In the genomic region with DNA sequence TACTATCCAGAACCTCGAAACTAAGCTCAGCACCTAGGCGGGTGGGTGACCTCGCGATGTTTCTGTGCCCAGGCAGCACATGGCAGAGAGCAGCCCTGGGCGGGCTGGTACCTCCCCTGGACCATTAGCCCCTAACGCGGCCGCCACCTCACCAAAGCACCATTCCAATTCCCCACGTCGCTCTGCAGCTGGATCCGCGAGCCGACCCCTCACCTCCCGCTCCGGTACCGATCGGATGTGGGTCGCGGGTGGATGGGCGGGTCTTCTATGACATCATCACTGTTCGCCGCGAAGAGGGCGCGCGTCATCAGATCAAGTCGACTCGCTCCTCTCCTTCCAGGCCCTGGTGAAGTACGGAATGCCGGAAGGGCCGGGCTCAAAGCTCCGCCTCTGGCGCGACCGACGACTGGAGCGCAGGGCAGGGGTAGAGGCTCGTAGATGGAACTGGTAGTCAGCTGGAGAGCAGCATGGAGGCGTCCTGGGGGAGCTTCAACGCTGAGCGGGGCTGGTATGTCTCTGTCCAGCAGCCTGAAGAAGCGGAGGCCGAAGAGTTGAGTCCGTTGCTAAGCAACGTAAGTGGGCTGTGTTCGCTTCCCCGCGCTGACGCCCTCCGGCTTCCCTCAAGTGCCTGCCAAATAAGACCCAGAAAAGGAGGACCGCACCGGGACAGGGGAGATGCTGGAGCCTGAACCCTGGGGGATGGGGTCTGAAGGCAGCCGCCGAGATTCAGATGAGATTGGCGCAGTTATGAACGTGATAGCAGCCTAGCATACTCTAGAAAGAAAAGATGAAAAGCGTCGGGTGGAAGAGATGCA, we compare ENCODE assay signal across 1 cellular context.
TF ChIP-seq lines count a peak whose summit lies in the region.

A gene (plus strand): TSS at position 435 of the 815 bp plus-strand sequence. CDS start 33 bp downstream, at position 468.
A gene with protein sequence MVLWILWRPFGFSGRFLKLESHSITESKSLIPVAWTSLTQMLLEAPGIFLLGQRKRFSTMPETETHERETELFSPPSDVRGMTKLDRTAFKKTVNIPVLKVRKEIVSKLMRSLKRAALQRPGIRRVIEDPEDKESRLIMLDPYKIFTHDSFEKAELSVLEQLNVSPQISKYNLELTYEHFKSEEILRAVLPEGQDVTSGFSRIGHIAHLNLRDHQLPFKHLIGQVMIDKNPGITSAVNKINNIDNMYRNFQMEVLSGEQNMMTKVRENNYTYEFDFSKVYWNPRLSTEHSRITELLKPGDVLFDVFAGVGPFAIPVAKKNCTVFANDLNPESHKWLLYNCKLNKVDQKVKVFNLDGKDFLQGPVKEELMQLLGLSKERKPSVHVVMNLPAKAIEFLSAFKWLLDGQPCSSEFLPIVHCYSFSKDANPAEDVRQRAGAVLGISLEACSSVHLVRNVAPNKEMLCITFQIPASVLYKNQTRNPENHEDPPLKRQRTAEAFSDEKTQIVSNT (minus strand): TSS at position 269 of the 815 bp plus-strand sequence. CDS start 106 bp downstream, at position 163.

TF ChIP-seq in IMR-90, 13 proteins besides CTCF, POLR2A, EP300 and RAD21:
- TF ChIP-seq, protein P1, sequence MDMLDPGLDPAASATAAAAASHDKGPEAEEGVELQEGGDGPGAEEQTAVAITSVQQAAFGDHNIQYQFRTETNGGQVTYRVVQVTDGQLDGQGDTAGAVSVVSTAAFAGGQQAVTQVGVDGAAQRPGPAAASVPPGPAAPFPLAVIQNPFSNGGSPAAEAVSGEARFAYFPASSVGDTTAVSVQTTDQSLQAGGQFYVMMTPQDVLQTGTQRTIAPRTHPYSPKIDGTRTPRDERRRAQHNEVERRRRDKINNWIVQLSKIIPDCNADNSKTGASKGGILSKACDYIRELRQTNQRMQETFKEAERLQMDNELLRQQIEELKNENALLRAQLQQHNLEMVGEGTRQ (IDR thresholded peaks at IDR 0.05; ENCODE audit: low read depth, low read length), result no peak
- peak; percentile 70; the same call in 1 of the 2 replicates for TF ChIP-seq MAZ (IDR thresholded peaks at IDR 0.05; ENCODE audit: borderline replicate concordance, low read depth, low read length)
- TF ChIP-seq MXI1 (IDR thresholded peaks at IDR 0.05; ENCODE audit: borderline replicate concordance, low read depth, low read length), result peak; percentile 82
- TF ChIP-seq RCOR1 (IDR thresholded peaks at IDR 0.05; ENCODE audit: insufficient replicate concordance, low read length), result no peak
- TF ChIP-seq CHD1 (IDR thresholded peaks at IDR 0.05; ENCODE audit: low read depth, low read length), result no peak
- TF ChIP-seq BHLHE40 (IDR thresholded peaks at IDR 0.05; ENCODE audit: low read depth, low read length), result peak; percentile 34; the same call in 1 of the 2 replicates
- TF ChIP-seq FOS (IDR thresholded peaks at IDR 0.05; ENCODE audit: low read depth, low read length), result peak; percentile 33; the same call in 1 of the 2 replicates
